9 cellular contexts compared by ENCODE assay signal in genomic region chr7:2717293-2717904, GRCh38. TPM values are rescaled to one million over a fixed set of nuclear protein-coding genes. Genes with fewer than 3 reads are reported as not detected.
DNase-seq lines count a peak whose midpoint lies in the region; ATAC-seq and TF ChIP-seq lines count a peak whose summit lies in the region.
"Had no signal": no experiment of that assay in that cellular context is flagged by ENCODE, and none has a peak within 500 bp of the region (broad histone marks: within the 10 kb centered on the region; RNA-seq: fewer than 3 reads in every experiment).

No MANE protein-coding gene starts in this region.

- POLR2A ChIA-PET in activated CD4-positive, alpha-beta T cell treated with anti-CD3 and anti-CD28 coated beads for 36 hours (lab: Charles Lee) = no interaction called here
- POLR2A ChIA-PET in activated B cell treated with CpG ODN at 0.5 μM for 24 hours (lab: Charles Lee) = interaction anchor here (2.6 kb wide), 1 partner anchor 18 kb away, joined by 7 read pairs; no protein-coding TSS in a partner anchor

- intact Hi-C loops in activated CD4-positive, alpha-beta T cell treated with anti-CD3 and anti-CD28 coated beads for 36 hours (cut with DNase I, micrococcal nuclease) = loop anchor here in 1 of 2 experiments (5.0 kb wide), 1 partner anchor 145 kb away; no protein-coding TSS in a partner anchor
- intact Hi-C loops in activated B cell treated with CpG ODN at 0.5 μM for 24 hours (cut with micrococcal nuclease) (loop anchor here (2.0 to 5.0 kb wide), 3 partner anchors 19 to 325 kb away; partner anchors contain the start of genes CARD11 and GNA12), testis (cut with DNase I; ENCODE audit: low total_unique reads) (no loop called here)

- H3K27ac ChIP-seq in right atrium auricular region = peak overlapping the region; percentile 72 to 81
- peak overlapping the region in 1 of 2 donors; percentile 54 for H3K27ac ChIP-seq in testis

- CTCF ChIA-PET in activated CD4-positive, alpha-beta T cell treated with anti-CD3 and anti-CD28 coated beads for 36 hours (lab: Charles Lee) = interaction anchor here (0.5 to 1.0 kb wide), 3 partner anchors 44 to 656 kb away, joined by 3 to 4 read pairs (median 3); no protein-coding TSS in a partner anchor
- CTCF ChIA-PET in activated B cell treated with CpG ODN at 0.5 μM for 24 hours (lab: Charles Lee) = no interaction called here

- H3K4me3 ChIP-seq in right atrium auricular region = no peak overlapping the region
- no peak overlapping the region for H3K4me3 ChIP-seq in testis

- peaks cover 67% of the 10 kb centered on the region for H3K4me1 Mint-ChIP-seq in activated CD4-positive, alpha-beta T cell treated with anti-CD3 and anti-CD28 coated beads for 36 hours
- peaks cover 69% of the 10 kb centered on the region for H3K4me1 Mint-ChIP-seq in activated B cell treated with CpG ODN at 0.5 μM for 24 hours

- peaks cover 9% of the 10 kb centered on the region for H3K36me3 Mint-ChIP-seq in activated CD4-positive, alpha-beta T cell treated with anti-CD3 and anti-CD28 coated beads for 36 hours (ENCODE audit: low read depth)
- peaks cover 26% of the 10 kb centered on the region for H3K36me3 Mint-ChIP-seq in activated B cell treated with CpG ODN at 0.5 μM for 24 hours (ENCODE audit: low read depth)

- DNase-seq in activated CD4-positive, alpha-beta T cell treated with anti-CD3 and anti-CD28 coated beads for 36 hours = peak; percentile 52
- DNase-seq in activated CD4-positive, alpha-beta T cell treated with anti-CD3 and anti-CD28 coated beads, Interleukin-2, amount 50 U/mL, for 1 hour = no peak
- DNase-seq in activated B cell treated with CpG ODN at 0.5 μM for 24 hours (no peak), right atrium auricular region (ENCODE audit: low spot score) (no peak), testis (peak; percentile 65)

- no peaks in the 10 kb centered on the region for H3K9me3 ChIP-seq in right atrium auricular region
- H3K9me3 ChIP-seq in testis = no peaks in the 10 kb centered on the region

- 38 to 40% methylated on average over 16 to 27 of the region's 27 CpGs for WGBS in testis, 2 donors

- H3K36me3 ChIP-seq in right atrium auricular region = peaks cover 16% of the 10 kb centered on the region
- no peaks in the 10 kb centered on the region for H3K36me3 ChIP-seq in testis (ENCODE audit: low read depth, missing control alignments)

- H3K4me3 Mint-ChIP-seq in activated CD4-positive, alpha-beta T cell treated with anti-CD3 and anti-CD28 coated beads for 36 hours = no peak overlapping the region
- peak overlapping the region; percentile 38 for H3K4me3 Mint-ChIP-seq in activated B cell treated with CpG ODN at 0.5 μM for 24 hours

- no peaks in the 10 kb centered on the region for H3K27me3 Mint-ChIP-seq in activated CD4-positive, alpha-beta T cell treated with anti-CD3 and anti-CD28 coated beads for 36 hours
- H3K27me3 Mint-ChIP-seq in activated B cell treated with CpG ODN at 0.5 μM for 24 hours = no peaks in the 10 kb centered on the region

- H3K4me1 ChIP-seq in right atrium auricular region (peaks cover 0 to 59% of the 10 kb centered on the region in 2 donors), testis (peaks cover 23% of the 10 kb centered on the region)

- H3K27me3 ChIP-seq in right atrium auricular region (no peaks in the 10 kb centered on the region), testis (no peaks in the 10 kb centered on the region)

- TF ChIP-seq POLR2A in testis (IDR thresholded peaks at IDR 0.05) = no peak

- ATAC-seq in activated CD4-positive, alpha-beta T cell treated with anti-CD3 and anti-CD28 coated beads for 36 hours = no peak
- no peak for ATAC-seq in activated B cell treated with CpG ODN at 0.5 μM for 24 hours (ENCODE audit: low read depth)
- ATAC-seq in HG03565 (IDR thresholded peaks at IDR 0.05; ENCODE audit: unreplicated experiment) = no peak
- ATAC-seq in GM21717 (IDR thresholded peaks at IDR 0.05; ENCODE audit: unreplicated experiment) = no peak
- ATAC-seq in HG03095 (IDR thresholded peaks at IDR 0.05; ENCODE audit: unreplicated experiment) = no peak

- TF ChIP-seq CTCF in activated B cell treated with CpG ODN at 0.5 μM for 24 hours (IDR thresholded peaks at IDR 0.05) (no peak), right atrium auricular region (IDR thresholded peaks at IDR 0.05) (no peak), testis (IDR thresholded peaks at IDR 0.05) (no peak)

- H3K27ac Mint-ChIP-seq in activated CD4-positive, alpha-beta T cell treated with anti-CD3 and anti-CD28 coated beads for 36 hours = peak overlapping the region; percentile 63
- H3K27ac Mint-ChIP-seq in activated B cell treated with CpG ODN at 0.5 μM for 24 hours = peak overlapping the region; percentile 60

- no peaks in the 10 kb centered on the region for H3K9me3 Mint-ChIP-seq in activated CD4-positive, alpha-beta T cell treated with anti-CD3 and anti-CD28 coated beads for 36 hours (ENCODE audit: low read depth)
- H3K9me3 Mint-ChIP-seq in activated B cell treated with CpG ODN at 0.5 μM for 24 hours = no peaks in the 10 kb centered on the region

RNA-seq across cellular contexts. Expression of gene AMZ1, which starts 29.4 kb away (rescaled TPM):
- under 1 TPM; 0.14 TPM for total RNA-seq in activated CD4-positive, alpha-beta T cell treated with anti-CD3 and anti-CD28 coated beads for 36 hours
- total RNA-seq in activated B cell treated with CpG ODN at 0.5 μM for 24 hours (5.9 and 8.3 TPM in 2 replicates), right atrium auricular region (under 1 TPM in 1 of 2 donors, not detected in 1; 0.07 TPM), testis (1 to 10 TPM; 1.1 to 2.7 TPM)
- polyA plus RNA-seq in testis (ENCODE audit: insufficient read depth, low read depth, low replicate concordance) = 3.2 TPM
- total RNA-seq: NCI-H460 had no signal

Comparison
In these comparisons a context has a peak if more than half of its experiments do, and no peak if none do; other contexts are left out.
1. DNase-seq: peak in activated CD4-positive, alpha-beta T cell treated with anti-CD3 and anti-CD28 coated beads for 36 hours (single experiment) and testis (single experiment); none in activated CD4-positive, alpha-beta T cell treated with anti-CD3 and anti-CD28 coated beads, Interleukin-2, amount 50 U/mL, for 1 hour (single experiment), activated B cell treated with CpG ODN at 0.5 μM for 24 hours (single experiment) and right atrium auricular region (single experiment).